In the genomic region with DNA sequence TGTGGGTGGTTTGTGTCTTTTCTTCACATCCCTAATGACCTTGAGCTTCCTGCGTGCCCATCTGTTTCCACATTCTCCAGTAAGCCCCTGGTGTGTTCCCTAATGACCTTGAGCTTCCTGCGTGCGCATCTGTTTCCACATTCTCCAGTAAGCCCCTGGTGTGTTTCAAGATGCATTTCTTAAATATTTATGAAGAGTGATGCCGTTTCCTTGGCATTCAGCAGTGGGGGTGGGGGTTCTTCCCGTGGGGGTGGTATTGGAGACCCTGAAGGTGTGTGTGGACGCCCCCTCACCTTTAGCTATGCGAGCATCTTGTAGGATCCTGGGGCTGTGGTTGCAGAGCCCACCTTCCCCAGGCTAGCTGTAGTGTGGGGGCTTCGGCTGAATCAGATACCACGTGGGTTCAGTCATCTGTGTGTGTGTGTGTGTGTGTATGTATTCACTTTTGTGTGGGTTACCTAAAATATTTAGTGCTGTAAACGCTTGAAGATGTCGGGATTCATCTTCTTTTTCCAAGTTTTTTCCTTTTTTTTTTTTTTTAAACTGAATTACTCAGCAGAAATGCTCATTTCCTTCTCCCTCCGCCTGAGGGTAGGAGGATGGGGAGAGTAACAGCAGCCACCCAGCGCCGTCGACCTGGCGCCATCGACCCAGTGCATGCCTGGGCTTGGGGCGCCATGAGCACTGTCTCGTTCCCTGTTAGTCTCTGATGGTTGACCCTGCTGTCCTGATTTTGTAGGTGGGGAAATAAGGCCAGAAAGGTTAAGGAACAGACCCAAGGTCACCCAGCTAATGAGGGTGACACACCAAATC, we compare ENCODE assay signal across 18 cellular contexts. TPM values are rescaled to one million over a fixed set of nuclear protein-coding genes. Genes with fewer than 3 reads are reported as not detected.
DNase-seq lines count a peak whose midpoint lies in the region; ATAC-seq and TF ChIP-seq lines count a peak whose summit lies in the region.
"Had no signal": no experiment of that assay in that cellular context is flagged by ENCODE, and none has a peak within 500 bp of the region (broad histone marks: within the 10 kb centered on the region; RNA-seq: fewer than 3 reads in every experiment).

No MANE protein-coding gene starts in this region.

- 58% methylated on average over 19 of the region's 19 CpGs for WGBS in smooth muscle cell (ENCODE audit: low lambda C conversion rate)

- peak overlapping the region; percentile 23 for H2AFZ ChIP-seq in SU-DHL-6 (ENCODE audit: low read depth, low read length, severe bottlenecking)
- H2AFZ ChIP-seq in smooth muscle cell (ENCODE audit: low read depth): no peak overlapping the region

- H3K9ac ChIP-seq in SU-DHL-6 (ENCODE audit: low read length): peak overlapping the region; percentile 32; the same call in 1 of the 2 replicates
- H3K9ac ChIP-seq in smooth muscle cell (ENCODE audit: low read depth): no peak overlapping the region

- H3K36me3 ChIP-seq in SU-DHL-6 (ENCODE audit: low read length): peaks cover 7% of the 10 kb centered on the region
- no peaks in the 10 kb centered on the region for H3K36me3 ChIP-seq in lower lobe of right lung
- no peaks in the 10 kb centered on the region for H3K36me3 ChIP-seq in smooth muscle cell (ENCODE audit: low read depth)
- no peaks in the 10 kb centered on the region for H3K36me3 ChIP-seq in upper lobe of right lung
- H3K36me3 ChIP-seq: pancreas, thyroid gland had no signal

- DNase-seq in DMS 273 (lab: John Stamatoyannopoulos, UW; ENCODE audit: unreplicated experiment) (peak; percentile 26), DMS 273 treated with DMSO at 0.1 percent for 48 hours (lab: John Stamatoyannopoulos, UW) (no peak), lower lobe of right lung (peak; percentile 11), smooth muscle cell (lab: John Stamatoyannopoulos, UW; ENCODE audit: unreplicated experiment) (no peak), upper lobe of right lung (no peak), NCI-H1105 treated with DMSO at 0.1 percent for 48 hours (lab: John Stamatoyannopoulos, UW) (no peak)
- no peak for DNase-seq in activated CD4-positive, alpha-beta T cell treated with anti-CD3 and anti-CD28 coated beads, Interleukin-2, amount 10 ng/mL, durations not matched to agents 7 days and 5 days
- DNase-seq: activated effector memory CD4-positive, alpha-beta T cell treated with Interleukin-2 at 50 U/mL for 16 hours; CD4-positive, alpha-beta T cell; foreskin melanocyte; NCI-H2227 treated with DMSO at 0.1 percent for 48 hours; Right ventricle myocardium superior; T-helper 9 cell; thyroid gland had no signal

- H3K9me2 ChIP-seq in SU-DHL-6 (replicated peaks; ENCODE audit: insufficient read depth, low read length): no peaks in the 10 kb centered on the region

- H3K9me3 ChIP-seq in SU-DHL-6 (ENCODE audit: insufficient read depth, low read length) (no peaks in the 10 kb centered on the region), lower lobe of right lung (no peaks in the 10 kb centered on the region), smooth muscle cell (replicated peaks; ENCODE audit: low read depth) (no peaks in the 10 kb centered on the region), upper lobe of right lung (no peaks in the 10 kb centered on the region)
- H3K9me3 ChIP-seq: pancreas, thyroid gland had no signal

- no peaks in the 10 kb centered on the region for H3K4me1 ChIP-seq in lower lobe of right lung
- no peaks in the 10 kb centered on the region for H3K4me1 ChIP-seq in smooth muscle cell (ENCODE audit: low read depth)
- H3K4me1 ChIP-seq in upper lobe of right lung: no peaks in the 10 kb centered on the region
- H3K4me1 ChIP-seq: pancreas, thyroid gland had no signal

- no peak overlapping the region for H3K4me3 Mint-ChIP-seq in activated CD4-positive, alpha-beta T cell treated with anti-CD3 and anti-CD28 coated beads, Interleukin-2, amount 10 ng/mL, durations not matched to agents 7 days and 5 days
- H3K4me3 Mint-ChIP-seq: CD4-positive, alpha-beta T cell had no signal

- H3K27ac ChIP-seq in SU-DHL-6 (ENCODE audit: low read depth, low read length): no peak overlapping the region
- H3K27ac ChIP-seq in lower lobe of right lung: no peak overlapping the region
- no peak overlapping the region for H3K27ac ChIP-seq in smooth muscle cell (ENCODE audit: low read depth)
- no peak overlapping the region for H3K27ac ChIP-seq in upper lobe of right lung
- H3K27ac ChIP-seq: 22Rv1, pancreas, thyroid gland had no signal

- POLR2A ChIA-PET in activated CD4-positive, alpha-beta T cell treated with anti-CD3 and anti-CD28 coated beads, Interleukin-2, amount 10 ng/mL, durations not matched to agents 7 days and 5 days (lab: Charles Lee): no interaction called here

- CTCF ChIA-PET in activated CD4-positive, alpha-beta T cell treated with anti-CD3 and anti-CD28 coated beads, Interleukin-2, amount 10 ng/mL, durations not matched to agents 7 days and 5 days (lab: Charles Lee): interaction anchor here (0.6 kb wide), 1 partner anchor 56 kb away, joined by 4 read pairs; no protein-coding TSS in a partner anchor

- intact Hi-C loops in lower lobe of right lung (cut with DNase I): no loop called here
- intact Hi-C loops in upper lobe of right lung (cut with DNase I): no loop called here

- ATAC-seq in lower lobe of right lung: no peak
- no peak for ATAC-seq in upper lobe of right lung
- ATAC-seq: activated CD4-positive, CD25-positive, alpha-beta regulatory T cell treated with anti-CD3 and anti-CD28 coated beads, Interleukin-2, amount 50 U/mL, for 24 hours had no signal

- no peaks in the 10 kb centered on the region for H3K27me3 Mint-ChIP-seq in activated CD4-positive, alpha-beta T cell treated with anti-CD3 and anti-CD28 coated beads, Interleukin-2, amount 10 ng/mL, durations not matched to agents 7 days and 5 days
- H3K27me3 Mint-ChIP-seq: CD4-positive, alpha-beta T cell had no signal

- H3K4me1 Mint-ChIP-seq in activated CD4-positive, alpha-beta T cell treated with anti-CD3 and anti-CD28 coated beads, Interleukin-2, amount 10 ng/mL, durations not matched to agents 7 days and 5 days: no peaks in the 10 kb centered on the region

- no peaks in the 10 kb centered on the region for H4K20me1 ChIP-seq in SU-DHL-6 (ENCODE audit: low read depth, low read length)
- H4K20me1 ChIP-seq in smooth muscle cell (ENCODE audit: low read depth): no peaks in the 10 kb centered on the region

- peak overlapping the region; percentile 37 for H3K4me2 ChIP-seq in SU-DHL-6 (ENCODE audit: low read depth, low read length, poor library complexity, severe bottlenecking)
- H3K4me2 ChIP-seq in smooth muscle cell: peak overlapping the region; percentile 39

- H3K27me3 ChIP-seq in SU-DHL-6 (ENCODE audit: low read length): no peaks in the 10 kb centered on the region
- peaks cover 8% of the 10 kb centered on the region for H3K27me3 ChIP-seq in lower lobe of right lung (ENCODE audit: low read depth)
- no peaks in the 10 kb centered on the region for H3K27me3 ChIP-seq in smooth muscle cell (ENCODE audit: low read depth)
- H3K27me3 ChIP-seq in upper lobe of right lung: peaks cover 31% of the 10 kb centered on the region
- H3K27me3 ChIP-seq: pancreas, thyroid gland had no signal

- H3K27ac Mint-ChIP-seq in activated CD4-positive, alpha-beta T cell treated with anti-CD3 and anti-CD28 coated beads, Interleukin-2, amount 10 ng/mL, durations not matched to agents 7 days and 5 days: no peak overlapping the region
- H3K27ac Mint-ChIP-seq: CD4-positive, alpha-beta T cell had no signal

- H3K79me2 ChIP-seq in SU-DHL-6 (ENCODE audit: insufficient read depth, low read length) (peaks cover 32% of the 10 kb centered on the region; the same call in 1 of the 2 replicates), smooth muscle cell (ENCODE audit: low read depth) (no peaks in the 10 kb centered on the region)

- H3F3A ChIP-seq in SU-DHL-6 (ENCODE audit: insufficient read depth) (no peaks in the 10 kb centered on the region), smooth muscle cell (ENCODE audit: low read depth) (peaks cover 5% of the 10 kb centered on the region)

- TF ChIP-seq CTCF in SU-DHL-6 (IDR thresholded peaks at IDR 0.05; ENCODE audit: insufficient read depth, low read length, poor library complexity, severe bottlenecking) (no peak), lower lobe of right lung (IDR thresholded peaks at IDR 0.05) (no peak), smooth muscle cell (IDR thresholded peaks at IDR 0.05; ENCODE audit: borderline replicate concordance, insufficient read depth, poor library complexity, severe bottlenecking) (no peak), upper lobe of right lung (IDR thresholded peaks at IDR 0.05) (no peak)

- H3K36me3 Mint-ChIP-seq in activated CD4-positive, alpha-beta T cell treated with anti-CD3 and anti-CD28 coated beads, Interleukin-2, amount 10 ng/mL, durations not matched to agents 7 days and 5 days (ENCODE audit: low read depth): no peaks in the 10 kb centered on the region

- H3K4me3 ChIP-seq in SU-DHL-6 (ENCODE audit: insufficient read depth, low read length, poor library complexity, severe bottlenecking) (no peak overlapping the region), lower lobe of right lung (no peak overlapping the region), smooth muscle cell (no peak overlapping the region), upper lobe of right lung (no peak overlapping the region)
- H3K4me3 ChIP-seq: pancreas, thyroid gland had no signal

- peaks cover 2% of the 10 kb centered on the region for H3K9me3 Mint-ChIP-seq in activated CD4-positive, alpha-beta T cell treated with anti-CD3 and anti-CD28 coated beads, Interleukin-2, amount 10 ng/mL, durations not matched to agents 7 days and 5 days
- H3K9me3 Mint-ChIP-seq: CD4-positive, alpha-beta T cell had no signal

RNA-seq across cellular contexts. Expression of gene NSG1, which starts 9.9 kb away (rescaled TPM):
- total RNA-seq in lower lobe of right lung: 0.50 TPM
- total RNA-seq in smooth muscle cell: 11.4 and 15.4 TPM in 2 replicates
- 8.4 and 19.0 TPM in 2 replicates for polyA plus RNA-seq in smooth muscle cell
- 1.5 TPM for total RNA-seq in upper lobe of right lung
- 10 to 100 TPM; 11.0 to 11.9 TPM for total RNA-seq in activated CD4-positive, alpha-beta T cell treated with anti-CD3 and anti-CD28 coated beads, Interleukin-2, amount 10 ng/mL, durations not matched to agents 7 days and 5 days

Comparison
In these comparisons a context has a peak if more than half of its experiments do, and no peak if none do; other contexts are left out.
1. DNase-seq: peak in DMS 273 (single experiment) and lower lobe of right lung (single experiment); none in DMS 273 treated with DMSO at 0.1 percent for 48 hours (single experiment), smooth muscle cell (single experiment), upper lobe of right lung (single experiment), activated CD4-positive, alpha-beta T cell treated with anti-CD3 and anti-CD28 coated beads, Interleukin-2, amount 10 ng/mL, durations not matched to agents 7 days and 5 days (single experiment) and NCI-H1105 treated with DMSO at 0.1 percent for 48 hours (single experiment).